ENCODE assay signal across 9 cellular contexts in genomic region chr1:151370211-151370911, GRCh38. TPM values are rescaled to one million over a fixed set of nuclear protein-coding genes. Genes with fewer than 3 reads are reported as not detected.
DNase-seq lines count a peak whose midpoint lies in the region; ATAC-seq and TF ChIP-seq lines count a peak whose summit lies in the region.
"Had no signal": no experiment of that assay in that cellular context is flagged by ENCODE, and none has a peak within 500 bp of the region (broad histone marks: within the 10 kb centered on the region; RNA-seq: fewer than 3 reads in every experiment).

No MANE protein-coding gene starts in this region.

- H3K4me3 Mint-ChIP-seq in WTC11 (no peak overlapping the region), T-helper 17 cell (no peak overlapping the region)
- H3K4me3 Mint-ChIP-seq: activated naive CD8-positive, alpha-beta T cell treated with anti-CD3 and anti-CD28 coated beads, Interleukin-2, amount 10 ng/mL, durations not matched to agents 7 days and 5 days had no signal

- H3K4me3 ChIP-seq in left lung = no peak overlapping the region

- CTCF ChIA-PET in WTC11 (lab: Charles Lee) = interaction anchor here (0.6 to 1.9 kb wide), 11 partner anchors 9 to 347 kb away, joined by 3 to 11 read pairs (median 5); partner anchors contain the start of genes CGN and PSMB4

- H3K4me1 ChIP-seq in left lung = peaks cover 22 to 41% of the 10 kb centered on the region in 2 donors

- H3K9me3 ChIP-seq in left lung (no peaks in the 10 kb centered on the region), T-helper 17 cell (ENCODE audit: control insufficient read depth, low read length, poor library complexity, severe bottlenecking) (no peaks in the 10 kb centered on the region)

- peaks cover 0 to 17% of the 10 kb centered on the region in 2 donors for H3K36me3 ChIP-seq in left lung

- ATAC-seq in WTC11 = no peak
- peak; percentile 33 for ATAC-seq in left lung
- no peak for ATAC-seq in T-helper 17 cell

- H3K9me3 Mint-ChIP-seq in WTC11 = no peaks in the 10 kb centered on the region
- H3K9me3 Mint-ChIP-seq: activated naive CD8-positive, alpha-beta T cell treated with anti-CD3 and anti-CD28 coated beads, Interleukin-2, amount 10 ng/mL, durations not matched to agents 7 days and 5 days had no signal

- no peak overlapping the region for H3K27ac Mint-ChIP-seq in WTC11
- H3K27ac Mint-ChIP-seq in T-helper 17 cell = no peak overlapping the region
- H3K27ac Mint-ChIP-seq: activated naive CD8-positive, alpha-beta T cell treated with anti-CD3 and anti-CD28 coated beads, Interleukin-2, amount 10 ng/mL, durations not matched to agents 7 days and 5 days had no signal

- no peak for TF ChIP-seq CTCF in WTC11 (IDR thresholded peaks at IDR 0.05)
- TF ChIP-seq CTCF in left lung (IDR thresholded peaks at IDR 0.05) = no peak

- intact Hi-C loops in left lung (cut with DNase I) = no loop called here

- H3K27me3 ChIP-seq in left lung = no peaks in the 10 kb centered on the region

- DNase-seq in DMS79 treated with DMSO at 0.1 percent for 48 hours (lab: John Stamatoyannopoulos, UW) (peak; percentile 15), DMS79 (lab: John Stamatoyannopoulos, UW) (no peak), WTC11 (ENCODE audit: low spot score) (no peak), left lung (peak in 1 of 2 donors; percentile 52), hippocampal formation (lab: John Stamatoyannopoulos, UW) (no peak), T-helper 17 cell (no peak)
- DNase-seq in activated CD4-positive, alpha-beta T cell treated with anti-CD3 and anti-CD28 coated beads, Interleukin-2, amount 50 U/mL, for 48 hours = no peak
- DNase-seq: activated naive CD8-positive, alpha-beta T cell treated with anti-CD3 and anti-CD28 coated beads, Interleukin-2, amount 10 ng/mL, durations not matched to agents 7 days and 5 days had no signal

- H3K27ac ChIP-seq in left lung = peak overlapping the region; percentile 16 to 70
- H3K27ac ChIP-seq in temporal lobe (ENCODE audit: low read depth, low read length) = peak overlapping the region; percentile 13

- POLR2A ChIA-PET in WTC11 (lab: Charles Lee) = interaction anchor here (0.7 kb wide), 1 partner anchor 89 kb away, joined by 3 read pairs; the partner anchor contains the start of gene ZNF687

- H3K36me3 Mint-ChIP-seq in WTC11 = no peaks in the 10 kb centered on the region; the same call in 1 of the 2 replicates
- H3K36me3 Mint-ChIP-seq in T-helper 17 cell (ENCODE audit: low read depth) = no peaks in the 10 kb centered on the region
- H3K36me3 Mint-ChIP-seq: activated naive CD8-positive, alpha-beta T cell treated with anti-CD3 and anti-CD28 coated beads, Interleukin-2, amount 10 ng/mL, durations not matched to agents 7 days and 5 days had no signal

- H3K4me1 Mint-ChIP-seq in WTC11 = peaks cover 24% of the 10 kb centered on the region
- peaks cover 6% of the 10 kb centered on the region for H3K4me1 Mint-ChIP-seq in T-helper 17 cell

- H3K27me3 Mint-ChIP-seq in WTC11 (ENCODE audit: low read depth) (no peaks in the 10 kb centered on the region), T-helper 17 cell (no peaks in the 10 kb centered on the region)
- H3K27me3 Mint-ChIP-seq: activated naive CD8-positive, alpha-beta T cell treated with anti-CD3 and anti-CD28 coated beads, Interleukin-2, amount 10 ng/mL, durations not matched to agents 7 days and 5 days had no signal

TF ChIP-seq in WTC11, 78 proteins besides CTCF, POLR2A, EP300 and RAD21:
- TF ChIP-seq PRDM15 (CRISPR knock-in tag; IDR thresholded peaks at IDR 0.05) (peak; percentile 78), AFF4 (CRISPR knock-in tag; IDR thresholded peaks at IDR 0.05; ENCODE audit: borderline replicate concordance) (no peak)

RNA-seq across cellular contexts. Expression of gene SELENBP1, which starts 2.1 kb away (rescaled TPM):
- total RNA-seq in WTC11 (2021) = 17.9 to 23.9 TPM (median 20.2 TPM) in 3 replicates
- total RNA-seq in left lung = 100 to 1,000 TPM; 131 to 258 TPM
- 5.7 TPM for total RNA-seq in temporal lobe
- not detected for total RNA-seq in T-helper 17 cell
- total RNA-seq: activated naive CD8-positive, alpha-beta T cell treated with anti-CD3 and anti-CD28 coated beads, Interleukin-2, amount 10 ng/mL, durations not matched to agents 7 days and 5 days had no signal

RNA-seq across cellular contexts. Expression of gene RFX5, which starts 23.3 kb away (rescaled TPM):
- 59.2 to 69.2 TPM (median 67.7 TPM) in 3 replicates for total RNA-seq in WTC11 (2021)
- 10 to 100 TPM; 37.1 to 63.3 TPM for total RNA-seq in left lung
- 15.5 TPM for total RNA-seq in temporal lobe
- total RNA-seq in T-helper 17 cell = 100 to 1,000 TPM in 1 of 2 donors, 10 to 100 TPM in 1; 81.5 to 105 TPM

RNA-seq across cellular contexts. Expression of gene PSMB4, which starts 29.0 kb away (rescaled TPM):
- total RNA-seq in WTC11 (2021) = 360 to 414 TPM (median 383 TPM) in 3 replicates
- 100 to 1,000 TPM; 166 to 249 TPM for total RNA-seq in left lung
- 168 TPM for total RNA-seq in temporal lobe
- 100 to 1,000 TPM; 283 to 299 TPM for total RNA-seq in T-helper 17 cell

RNA-seq across cellular contexts. Expression of gene PI4KB, which starts 43.1 kb away (rescaled TPM):
- total RNA-seq in WTC11 (2021) (25.6 to 33.6 TPM (median 30.5 TPM) in 3 replicates), left lung (10 to 100 TPM; 54.8 to 71.3 TPM), temporal lobe (34.4 TPM), T-helper 17 cell (10 to 100 TPM; 73.5 to 81.4 TPM)
